1 cellular context compared by ENCODE assay signal in the genomic region with DNA sequence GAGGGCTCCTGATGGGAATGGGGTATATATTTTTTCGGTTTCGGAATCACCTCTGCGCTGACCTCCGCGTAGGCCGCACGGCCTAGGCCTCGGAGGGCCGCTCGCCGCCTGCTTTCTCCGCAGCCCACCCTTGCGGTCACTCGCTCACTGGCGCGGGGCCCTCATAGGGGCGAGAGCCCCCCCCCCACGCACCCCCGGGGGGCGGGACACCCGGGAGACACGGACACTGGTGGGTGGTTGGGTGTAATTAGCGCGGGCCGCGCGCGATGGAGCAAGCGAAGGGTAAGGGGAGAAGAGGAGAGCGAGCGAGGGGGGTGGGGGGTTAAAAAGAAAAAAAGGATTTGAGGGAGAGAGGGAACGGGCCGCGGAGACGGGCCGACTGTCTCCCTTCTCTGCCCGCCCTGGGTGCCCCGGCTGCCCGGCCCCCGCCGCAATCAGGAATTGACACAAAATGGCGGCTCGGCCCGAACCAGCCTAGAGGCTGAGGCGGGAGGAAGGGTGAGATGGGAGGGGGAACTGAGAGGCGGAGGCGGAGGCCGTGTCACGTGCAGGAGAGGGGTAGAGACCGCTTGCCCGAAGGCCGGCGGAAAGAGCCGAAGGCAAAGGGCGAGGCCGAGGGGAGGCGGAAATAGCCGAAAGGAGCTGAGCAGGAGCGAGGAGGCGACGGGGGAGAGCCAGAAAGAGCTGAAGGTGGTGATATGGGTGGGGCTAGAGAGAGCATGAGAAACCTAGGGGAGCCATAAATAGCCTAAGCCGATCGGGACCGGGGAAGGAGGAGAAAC.
TF ChIP-seq lines count a peak whose summit lies in the region.

No MANE protein-coding gene starts in this region.

TF ChIP-seq in GM12878, 131 proteins besides CTCF, POLR2A, EP300 and RAD21 (continued from another document and continues in another):
- TF ChIP-seq E4F1 (IDR thresholded peaks at IDR 0.05; ENCODE audit: borderline replicate concordance, partially characterized antibody) (no peak), SIN3A (IDR thresholded peaks at IDR 0.05; ENCODE audit: low read depth, low read length) (peak; percentile 66; the same call in 1 of the 2 replicates), BCL11A (IDR thresholded peaks at IDR 0.05; ENCODE audit: low read depth, low read length) (no peak), TARDBP (IDR thresholded peaks at IDR 0.05; ENCODE audit: borderline replicate concordance) (0 out of 2 replicates have a peak, but pooled peaks have one; percentile 18), BHLHE40 (IDR thresholded peaks at IDR 0.05; ENCODE audit: borderline replicate concordance in 1 of 2, low read depth in 2 of 2, low read length in 1 of 2) (peak; percentile 99), RB1 (IDR thresholded peaks at IDR 0.05; ENCODE audit: borderline replicate concordance) (peak; percentile 42; the same call in 1 of the 2 replicates), SIX5 (IDR thresholded peaks at IDR 0.05; ENCODE audit: low read depth, low read length, severe bottlenecking) (peak; percentile 2), SMARCA5 (IDR thresholded peaks at IDR 0.05) (peak; percentile 47; the same call in 1 of the 2 replicates), TBL1XR1 (IDR thresholded peaks at IDR 0.05; ENCODE audit: low read depth, low read length) (peak; percentile 57), IKZF2 (IDR thresholded peaks at IDR 0.05) (peak; percentile 41 to 57; a peak in 2 of 4 replicates), CREB1 (IDR thresholded peaks at IDR 0.05; ENCODE audit: low read depth) (peak; percentile 43), MYC (IDR thresholded peaks at IDR 0.05; ENCODE audit: insufficient read depth, insufficient read length, insufficient replicate concordance, low read length, severe bottlenecking) (peak; percentile 26), MEF2B (IDR thresholded peaks at IDR 0.05; ENCODE audit: partially characterized antibody, poor library complexity, severe bottlenecking) (peak; percentile 96), MXI1 (IDR thresholded peaks at IDR 0.05; ENCODE audit: low read depth, low read length) (no peak), CREM (IDR thresholded peaks at IDR 0.05; ENCODE audit: low read depth) (no peak; the same call in 1 of the 2 replicates), POLR2AphosphoS5 (IDR thresholded peaks at IDR 0.05; ENCODE audit: low read length) (peak; percentile 82), CHD1 (IDR thresholded peaks at IDR 0.05; ENCODE audit: low read depth, low read length) (peak; percentile 76; the same call in 1 of the 2 replicates), SMAD1 (IDR thresholded peaks at IDR 0.05; ENCODE audit: low read depth, partially characterized antibody) (peak; percentile 37), NR2F1 (conservative IDR thresholded peaks at IDR 0.05) (peak; percentile 84), RCOR1 (conservative IDR thresholded peaks at IDR 0.05; ENCODE audit: low read depth, low read length) (no peak), CUX1 (IDR thresholded peaks at IDR 0.05; ENCODE audit: insufficient replicate concordance, low read depth, low read length) (no peak), RUNX3 (IDR thresholded peaks at IDR 0.05; ENCODE audit: low read length) (0 out of 2 replicates have a peak, but pooled peaks have one; percentile 30)
- TF ChIP-seq, protein P1, sequence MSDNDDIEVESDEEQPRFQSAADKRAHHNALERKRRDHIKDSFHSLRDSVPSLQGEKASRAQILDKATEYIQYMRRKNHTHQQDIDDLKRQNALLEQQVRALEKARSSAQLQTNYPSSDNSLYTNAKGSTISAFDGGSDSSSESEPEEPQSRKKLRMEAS (IDR thresholded peaks at IDR 0.05; ENCODE audit: low read depth, low read length): peak; percentile 98
- TF ChIP-seq, protein P2, sequence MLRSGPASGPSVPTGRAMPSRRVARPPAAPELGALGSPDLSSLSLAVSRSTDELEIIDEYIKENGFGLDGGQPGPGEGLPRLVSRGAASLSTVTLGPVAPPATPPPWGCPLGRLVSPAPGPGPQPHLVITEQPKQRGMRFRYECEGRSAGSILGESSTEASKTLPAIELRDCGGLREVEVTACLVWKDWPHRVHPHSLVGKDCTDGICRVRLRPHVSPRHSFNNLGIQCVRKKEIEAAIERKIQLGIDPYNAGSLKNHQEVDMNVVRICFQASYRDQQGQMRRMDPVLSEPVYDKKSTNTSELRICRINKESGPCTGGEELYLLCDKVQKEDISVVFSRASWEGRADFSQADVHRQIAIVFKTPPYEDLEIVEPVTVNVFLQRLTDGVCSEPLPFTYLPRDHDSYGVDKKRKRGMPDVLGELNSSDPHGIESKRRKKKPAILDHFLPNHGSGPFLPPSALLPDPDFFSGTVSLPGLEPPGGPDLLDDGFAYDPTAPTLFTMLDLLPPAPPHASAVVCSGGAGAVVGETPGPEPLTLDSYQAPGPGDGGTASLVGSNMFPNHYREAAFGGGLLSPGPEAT (IDR thresholded peaks at IDR 0.05; ENCODE audit: low read depth): no peak; the same call in 1 of the 2 replicates
- TF ChIP-seq, protein P3, sequence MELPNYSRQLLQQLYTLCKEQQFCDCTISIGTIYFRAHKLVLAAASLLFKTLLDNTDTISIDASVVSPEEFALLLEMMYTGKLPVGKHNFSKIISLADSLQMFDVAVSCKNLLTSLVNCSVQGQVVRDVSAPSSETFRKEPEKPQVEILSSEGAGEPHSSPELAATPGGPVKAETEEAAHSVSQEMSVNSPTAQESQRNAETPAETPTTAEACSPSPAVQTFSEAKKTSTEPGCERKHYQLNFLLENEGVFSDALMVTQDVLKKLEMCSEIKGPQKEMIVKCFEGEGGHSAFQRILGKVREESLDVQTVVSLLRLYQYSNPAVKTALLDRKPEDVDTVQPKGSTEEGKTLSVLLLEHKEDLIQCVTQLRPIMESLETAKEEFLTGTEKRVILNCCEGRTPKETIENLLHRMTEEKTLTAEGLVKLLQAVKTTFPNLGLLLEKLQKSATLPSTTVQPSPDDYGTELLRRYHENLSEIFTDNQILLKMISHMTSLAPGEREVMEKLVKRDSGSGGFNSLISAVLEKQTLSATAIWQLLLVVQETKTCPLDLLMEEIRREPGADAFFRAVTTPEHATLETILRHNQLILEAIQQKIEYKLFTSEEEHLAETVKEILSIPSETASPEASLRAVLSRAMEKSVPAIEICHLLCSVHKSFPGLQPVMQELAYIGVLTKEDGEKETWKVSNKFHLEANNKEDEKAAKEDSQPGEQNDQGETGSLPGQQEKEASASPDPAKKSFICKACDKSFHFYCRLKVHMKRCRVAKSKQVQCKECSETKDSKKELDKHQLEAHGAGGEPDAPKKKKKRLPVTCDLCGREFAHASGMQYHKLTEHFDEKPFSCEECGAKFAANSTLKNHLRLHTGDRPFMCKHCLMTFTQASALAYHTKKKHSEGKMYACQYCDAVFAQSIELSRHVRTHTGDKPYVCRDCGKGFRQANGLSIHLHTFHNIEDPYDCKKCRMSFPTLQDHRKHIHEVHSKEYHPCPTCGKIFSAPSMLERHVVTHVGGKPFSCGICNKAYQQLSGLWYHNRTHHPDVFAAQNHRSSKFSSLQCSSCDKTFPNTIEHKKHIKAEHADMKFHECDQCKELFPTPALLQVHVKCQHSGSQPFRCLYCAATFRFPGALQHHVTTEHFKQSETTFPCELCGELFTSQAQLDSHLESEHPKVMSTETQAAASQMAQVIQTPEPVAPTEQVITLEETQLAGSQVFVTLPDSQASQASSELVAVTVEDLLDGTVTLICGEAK (IDR thresholded peaks at IDR 0.05; ENCODE audit: borderline replicate concordance): no peak
- TF ChIP-seq, protein P4, sequence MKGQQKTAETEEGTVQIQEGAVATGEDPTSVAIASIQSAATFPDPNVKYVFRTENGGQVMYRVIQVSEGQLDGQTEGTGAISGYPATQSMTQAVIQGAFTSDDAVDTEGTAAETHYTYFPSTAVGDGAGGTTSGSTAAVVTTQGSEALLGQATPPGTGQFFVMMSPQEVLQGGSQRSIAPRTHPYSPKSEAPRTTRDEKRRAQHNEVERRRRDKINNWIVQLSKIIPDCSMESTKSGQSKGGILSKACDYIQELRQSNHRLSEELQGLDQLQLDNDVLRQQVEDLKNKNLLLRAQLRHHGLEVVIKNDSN (IDR thresholded peaks at IDR 0.05; ENCODE audit: borderline replicate concordance, extremely low read length, insufficient read depth, low read depth, low read length): peak; percentile 96
- TF ChIP-seq, protein P5, sequence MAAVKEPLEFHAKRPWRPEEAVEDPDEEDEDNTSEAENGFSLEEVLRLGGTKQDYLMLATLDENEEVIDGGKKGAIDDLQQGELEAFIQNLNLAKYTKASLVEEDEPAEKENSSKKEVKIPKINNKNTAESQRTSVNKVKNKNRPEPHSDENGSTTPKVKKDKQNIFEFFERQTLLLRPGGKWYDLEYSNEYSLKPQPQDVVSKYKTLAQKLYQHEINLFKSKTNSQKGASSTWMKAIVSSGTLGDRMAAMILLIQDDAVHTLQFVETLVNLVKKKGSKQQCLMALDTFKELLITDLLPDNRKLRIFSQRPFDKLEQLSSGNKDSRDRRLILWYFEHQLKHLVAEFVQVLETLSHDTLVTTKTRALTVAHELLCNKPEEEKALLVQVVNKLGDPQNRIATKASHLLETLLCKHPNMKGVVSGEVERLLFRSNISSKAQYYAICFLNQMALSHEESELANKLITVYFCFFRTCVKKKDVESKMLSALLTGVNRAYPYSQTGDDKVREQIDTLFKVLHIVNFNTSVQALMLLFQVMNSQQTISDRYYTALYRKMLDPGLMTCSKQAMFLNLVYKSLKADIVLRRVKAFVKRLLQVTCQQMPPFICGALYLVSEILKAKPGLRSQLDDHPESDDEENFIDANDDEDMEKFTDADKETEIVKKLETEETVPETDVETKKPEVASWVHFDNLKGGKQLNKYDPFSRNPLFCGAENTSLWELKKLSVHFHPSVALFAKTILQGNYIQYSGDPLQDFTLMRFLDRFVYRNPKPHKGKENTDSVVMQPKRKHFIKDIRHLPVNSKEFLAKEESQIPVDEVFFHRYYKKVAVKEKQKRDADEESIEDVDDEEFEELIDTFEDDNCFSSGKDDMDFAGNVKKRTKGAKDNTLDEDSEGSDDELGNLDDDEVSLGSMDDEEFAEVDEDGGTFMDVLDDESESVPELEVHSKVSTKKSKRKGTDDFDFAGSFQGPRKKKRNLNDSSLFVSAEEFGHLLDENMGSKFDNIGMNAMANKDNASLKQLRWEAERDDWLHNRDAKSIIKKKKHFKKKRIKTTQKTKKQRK (IDR thresholded peaks at IDR 0.05; ENCODE audit: low read depth, low read length): no peak
- TF ChIP-seq, protein P6, sequence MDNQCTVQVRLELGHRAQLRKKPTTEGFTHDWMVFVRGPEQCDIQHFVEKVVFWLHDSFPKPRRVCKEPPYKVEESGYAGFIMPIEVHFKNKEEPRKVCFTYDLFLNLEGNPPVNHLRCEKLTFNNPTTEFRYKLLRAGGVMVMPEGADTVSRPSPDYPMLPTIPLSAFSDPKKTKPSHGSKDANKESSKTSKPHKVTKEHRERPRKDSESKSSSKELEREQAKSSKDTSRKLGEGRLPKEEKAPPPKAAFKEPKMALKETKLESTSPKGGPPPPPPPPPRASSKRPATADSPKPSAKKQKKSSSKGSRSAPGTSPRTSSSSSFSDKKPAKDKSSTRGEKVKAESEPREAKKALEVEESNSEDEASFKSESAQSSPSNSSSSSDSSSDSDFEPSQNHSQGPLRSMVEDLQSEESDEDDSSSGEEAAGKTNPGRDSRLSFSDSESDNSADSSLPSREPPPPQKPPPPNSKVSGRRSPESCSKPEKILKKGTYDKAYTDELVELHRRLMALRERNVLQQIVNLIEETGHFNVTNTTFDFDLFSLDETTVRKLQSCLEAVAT (IDR thresholded peaks at IDR 0.05): peak; percentile 8
- TF ChIP-seq, protein P7, sequence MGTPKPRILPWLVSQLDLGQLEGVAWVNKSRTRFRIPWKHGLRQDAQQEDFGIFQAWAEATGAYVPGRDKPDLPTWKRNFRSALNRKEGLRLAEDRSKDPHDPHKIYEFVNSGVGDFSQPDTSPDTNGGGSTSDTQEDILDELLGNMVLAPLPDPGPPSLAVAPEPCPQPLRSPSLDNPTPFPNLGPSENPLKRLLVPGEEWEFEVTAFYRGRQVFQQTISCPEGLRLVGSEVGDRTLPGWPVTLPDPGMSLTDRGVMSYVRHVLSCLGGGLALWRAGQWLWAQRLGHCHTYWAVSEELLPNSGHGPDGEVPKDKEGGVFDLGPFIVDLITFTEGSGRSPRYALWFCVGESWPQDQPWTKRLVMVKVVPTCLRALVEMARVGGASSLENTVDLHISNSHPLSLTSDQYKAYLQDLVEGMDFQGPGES (IDR thresholded peaks at IDR 0.05): no peak
